In the genomic region with DNA sequence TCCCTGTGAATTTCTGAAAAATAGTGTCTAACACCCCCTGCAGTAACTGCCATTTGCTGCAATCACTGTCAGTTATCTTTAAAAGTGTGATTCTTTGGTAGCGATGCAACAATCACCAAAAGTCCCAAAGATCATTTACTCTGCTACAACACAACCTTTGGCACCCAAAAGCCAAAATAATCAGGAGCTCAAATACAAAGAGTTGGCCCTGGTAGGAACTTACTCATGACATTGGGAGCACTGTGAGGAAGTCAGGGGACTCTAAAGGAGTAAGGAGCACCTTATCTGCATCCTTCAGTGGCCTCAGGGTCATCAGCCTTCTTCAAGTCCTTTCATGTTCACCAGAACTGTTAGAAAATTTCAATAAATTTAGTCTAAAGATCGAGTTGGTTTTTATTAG, we compare ENCODE assay signal across 7 cellular contexts.
"Had no signal": no experiment of that assay in that cellular context is flagged by ENCODE, and none has a peak within 500 bp of the region (broad histone marks: within the 10 kb centered on the region; RNA-seq: fewer than 3 reads in every experiment).

No MANE protein-coding gene starts in this region.

- H3K4me3 ChIP-seq: GM23338 had no signal

- H2AFZ ChIP-seq: GM23338 had no signal

- FAIRE-seq: H1, H54, HTR-8/SVneo had no signal

- DNase-seq: H9, HCEC 1CT, KG1 had no signal

- ATAC-seq: GM23338 had no signal

- H3K4me2 ChIP-seq: GM23338 had no signal
